8 cellular contexts compared by ENCODE assay signal in the genomic region with DNA sequence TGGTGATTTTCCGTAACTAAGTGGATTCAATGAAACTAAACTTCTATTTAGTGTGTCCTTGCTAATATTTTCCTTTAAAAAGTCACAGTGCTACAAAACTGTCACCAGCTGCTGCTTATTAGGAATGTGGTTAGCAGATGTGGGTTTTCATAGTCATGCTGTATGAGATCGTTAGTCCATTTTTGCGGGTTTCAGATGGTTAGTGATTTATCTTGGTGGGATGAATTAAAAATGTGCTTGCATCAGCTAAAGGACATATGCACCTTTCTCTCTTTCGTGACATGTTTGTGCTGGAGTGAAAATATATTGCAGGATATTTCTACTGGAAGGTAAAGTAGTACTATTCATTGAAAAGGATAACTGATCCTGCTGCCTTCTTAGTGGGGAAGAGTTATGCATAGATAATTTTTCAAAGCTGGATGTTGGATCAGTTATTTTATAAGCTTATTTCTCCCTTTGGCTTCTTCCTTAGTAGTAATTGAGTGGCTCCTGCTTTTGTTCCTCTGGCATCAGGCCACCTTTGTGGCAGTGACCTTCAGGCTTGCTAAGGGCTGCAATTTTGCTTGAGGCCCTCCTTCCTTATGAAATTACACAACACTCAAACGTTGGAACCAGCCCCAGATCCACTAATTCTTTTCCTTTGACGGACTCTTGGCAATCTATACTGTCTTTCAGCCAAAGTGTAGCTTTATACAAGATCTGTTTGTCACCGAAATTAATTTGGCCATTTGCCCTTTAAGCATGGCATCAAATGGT. TPM values are rescaled to one million over a fixed set of nuclear protein-coding genes. Genes with fewer than 3 reads are reported as not detected.
DNase-seq lines count a peak whose midpoint lies in the region; ATAC-seq lines count a peak whose summit lies in the region.

No MANE protein-coding gene starts in this region.

- DNase-seq in AML-193 (lab: John Stamatoyannopoulos, UW) (peak; percentile 57 to 67), NCI-H2196 (lab: John Stamatoyannopoulos, UW; ENCODE audit: unreplicated experiment) (peak; percentile 58), NCI-H774 (lab: John Stamatoyannopoulos, UW) (no peak)
- DNase-seq in stimulated activated CD4-positive, alpha-beta T cell treated with anti-CD3 and anti-CD28 coated beads, Interleukin-4, amount 100 ng/mL, for 4 hours: no peak
- DNase-seq in activated CD8-positive, alpha-beta T cell treated with anti-CD3 and anti-CD28 coated beads, Interleukin-2, amount 10 ng/mL, durations not matched to agents 7 days and 5 days: no peak

- peaks cover 0 to 22% of the 10 kb centered on the region in 2 donors for H3K4me1 ChIP-seq in muscle layer of duodenum (ENCODE audit: control insufficient read depth in 1 of 2, insufficient read depth in 2 of 2, low read length in 2 of 2)

- no peaks in the 10 kb centered on the region for H3K36me3 Mint-ChIP-seq in dendritic cell treated with granulocyte-macrophage colony-stimulating factor and Interleukin-4, amounts not matched to agents 40 ng/mL and 50 ng/mL, for 4 days (ENCODE audit: low read depth)
- H3K36me3 Mint-ChIP-seq in activated CD8-positive, alpha-beta T cell treated with anti-CD3 and anti-CD28 coated beads, Interleukin-2, amount 10 ng/mL, durations not matched to agents 7 days and 5 days (ENCODE audit: low read depth): peaks cover 10% of the 10 kb centered on the region

- peaks cover 23% of the 10 kb centered on the region for H3K27me3 Mint-ChIP-seq in dendritic cell treated with granulocyte-macrophage colony-stimulating factor and Interleukin-4, amounts not matched to agents 40 ng/mL and 50 ng/mL, for 4 days
- H3K27me3 Mint-ChIP-seq in activated CD8-positive, alpha-beta T cell treated with anti-CD3 and anti-CD28 coated beads, Interleukin-2, amount 10 ng/mL, durations not matched to agents 7 days and 5 days (ENCODE audit: low read depth): no peaks in the 10 kb centered on the region

- CTCF ChIA-PET in activated CD8-positive, alpha-beta T cell treated with anti-CD3 and anti-CD28 coated beads, Interleukin-2, amount 10 ng/mL, durations not matched to agents 7 days and 5 days (lab: Charles Lee): interaction anchor here (1.2 kb wide), 1 partner anchor 29 kb away, joined by 3 read pairs; no protein-coding TSS in a partner anchor

- H3K27ac Mint-ChIP-seq in dendritic cell treated with granulocyte-macrophage colony-stimulating factor and Interleukin-4, amounts not matched to agents 40 ng/mL and 50 ng/mL, for 4 days: peak overlapping the region; percentile 64
- H3K27ac Mint-ChIP-seq in activated CD8-positive, alpha-beta T cell treated with anti-CD3 and anti-CD28 coated beads, Interleukin-2, amount 10 ng/mL, durations not matched to agents 7 days and 5 days: no peak overlapping the region

- H3K4me1 Mint-ChIP-seq in dendritic cell treated with granulocyte-macrophage colony-stimulating factor and Interleukin-4, amounts not matched to agents 40 ng/mL and 50 ng/mL, for 4 days (ENCODE audit: low read depth): peaks cover 13% of the 10 kb centered on the region
- peaks cover 8% of the 10 kb centered on the region for H3K4me1 Mint-ChIP-seq in activated CD8-positive, alpha-beta T cell treated with anti-CD3 and anti-CD28 coated beads, Interleukin-2, amount 10 ng/mL, durations not matched to agents 7 days and 5 days (ENCODE audit: low read depth)

- no peaks in the 10 kb centered on the region for H3K9me3 Mint-ChIP-seq in dendritic cell treated with granulocyte-macrophage colony-stimulating factor and Interleukin-4, amounts not matched to agents 40 ng/mL and 50 ng/mL, for 4 days
- no peaks in the 10 kb centered on the region for H3K9me3 Mint-ChIP-seq in activated CD8-positive, alpha-beta T cell treated with anti-CD3 and anti-CD28 coated beads, Interleukin-2, amount 10 ng/mL, durations not matched to agents 7 days and 5 days (ENCODE audit: insufficient read depth)

- no peaks in the 10 kb centered on the region for H3K9me3 ChIP-seq in muscle layer of duodenum (ENCODE audit: control insufficient read depth in 1 of 2, low read length in 2 of 2)

- intact Hi-C loops in dendritic cell treated with granulocyte-macrophage colony-stimulating factor and Interleukin-4, amounts not matched to agents 40 ng/mL and 50 ng/mL, for 4 days (cut with micrococcal nuclease): no loop called here

- no peak overlapping the region for H3K4me3 ChIP-seq in muscle layer of duodenum (ENCODE audit: low read depth in 1 of 2, low read length in 2 of 2)

- no peak overlapping the region for H3K4me3 Mint-ChIP-seq in dendritic cell treated with granulocyte-macrophage colony-stimulating factor and Interleukin-4, amounts not matched to agents 40 ng/mL and 50 ng/mL, for 4 days
- no peak overlapping the region for H3K4me3 Mint-ChIP-seq in activated CD8-positive, alpha-beta T cell treated with anti-CD3 and anti-CD28 coated beads, Interleukin-2, amount 10 ng/mL, durations not matched to agents 7 days and 5 days

- ATAC-seq in HG03439 (IDR thresholded peaks at IDR 0.05; ENCODE audit: unreplicated experiment): no peak
- ATAC-seq in activated CD8-positive, alpha-beta T cell treated with anti-CD3 and anti-CD28 coated beads, Interleukin-2, amount 10 ng/mL, durations not matched to agents 7 days and 5 days: no peak

- peak overlapping the region; percentile 28 for H3K27ac ChIP-seq in muscle layer of duodenum (ENCODE audit: low read length)

- no peaks in the 10 kb centered on the region for H3K36me3 ChIP-seq in muscle layer of duodenum (ENCODE audit: control insufficient read depth in 1 of 2, insufficient read depth in 2 of 2, low read length in 2 of 2)

- no peaks in the 10 kb centered on the region for H3K27me3 ChIP-seq in muscle layer of duodenum (ENCODE audit: low read depth, low read length)

- POLR2A ChIA-PET in activated CD8-positive, alpha-beta T cell treated with anti-CD3 and anti-CD28 coated beads, Interleukin-2, amount 10 ng/mL, durations not matched to agents 7 days and 5 days (lab: Charles Lee): no interaction called here

RNA-seq across cellular contexts. Expression of gene SNTB2, which starts 7.5 kb away (rescaled TPM):
- 10 to 100 TPM; 24.3 to 25.5 TPM for total RNA-seq in activated CD8-positive, alpha-beta T cell treated with anti-CD3 and anti-CD28 coated beads, Interleukin-2, amount 10 ng/mL, durations not matched to agents 7 days and 5 days

RNA-seq across cellular contexts. Expression of gene UTP4, which starts 47.0 kb away (rescaled TPM):
- total RNA-seq in activated CD8-positive, alpha-beta T cell treated with anti-CD3 and anti-CD28 coated beads, Interleukin-2, amount 10 ng/mL, durations not matched to agents 7 days and 5 days: 10 to 100 TPM; 56.3 to 59.7 TPM

RNA-seq across cellular contexts. Expression of gene CHTF8, which starts 47.0 kb away (rescaled TPM):
- total RNA-seq in activated CD8-positive, alpha-beta T cell treated with anti-CD3 and anti-CD28 coated beads, Interleukin-2, amount 10 ng/mL, durations not matched to agents 7 days and 5 days: 100 to 1,000 TPM; 132 to 143 TPM

Comparison
In these comparisons a context has a peak if more than half of its experiments do, and no peak if none do; other contexts are left out.
1. DNase-seq: peak in AML-193 (2 of 2) and NCI-H2196 (single experiment); none in NCI-H774 (single experiment), stimulated activated CD4-positive, alpha-beta T cell treated with anti-CD3 and anti-CD28 coated beads, Interleukin-4, amount 100 ng/mL, for 4 hours (0 of 2) and activated CD8-positive, alpha-beta T cell treated with anti-CD3 and anti-CD28 coated beads, Interleukin-2, amount 10 ng/mL, durations not matched to agents 7 days and 5 days (single experiment).